9 cellular contexts compared by ENCODE assay signal in genomic region chr4:155639674-155640529, GRCh38.
A peak's percentile ranks its signal among the peaks of the same experiment; 100 is the strongest.
DNase-seq lines count a peak whose midpoint lies in the region; ATAC-seq lines count a peak whose summit lies in the region.
"Had no signal": no experiment of that assay in that cellular context is flagged by ENCODE, and none has a peak within 500 bp of the region (broad histone marks: within the 10 kb centered on the region; RNA-seq: fewer than 3 reads in every experiment).

No MANE protein-coding gene starts in this region.

- peaks cover 22% of the 10 kb centered on the region for H3K4me1 Mint-ChIP-seq in activated naive CD4-positive, alpha-beta T cell treated with anti-CD3 and anti-CD28 coated beads, Interleukin-2, amount 10 ng/mL, durations not matched to agents 7 days and 5 days
- peaks cover 17% of the 10 kb centered on the region for H3K4me1 Mint-ChIP-seq in stimulated activated naive CD8-positive, alpha-beta T cell treated with anti-CD3 and anti-CD28 coated beads, Interleukin-15, amount 100 ng/mL, for 72 hours

- peaks cover 1% of the 10 kb centered on the region for H3K9me3 Mint-ChIP-seq in activated naive CD4-positive, alpha-beta T cell treated with anti-CD3 and anti-CD28 coated beads, Interleukin-2, amount 10 ng/mL, durations not matched to agents 7 days and 5 days
- no peaks in the 10 kb centered on the region for H3K9me3 Mint-ChIP-seq in stimulated activated naive CD8-positive, alpha-beta T cell treated with anti-CD3 and anti-CD28 coated beads, Interleukin-15, amount 100 ng/mL, for 72 hours

- H3K36me3 Mint-ChIP-seq in activated naive CD4-positive, alpha-beta T cell treated with anti-CD3 and anti-CD28 coated beads, Interleukin-2, amount 10 ng/mL, durations not matched to agents 7 days and 5 days: no peaks in the 10 kb centered on the region

- ATAC-seq in HG02938 (IDR thresholded peaks at IDR 0.05; ENCODE audit: unreplicated experiment): peak; percentile 85
- peak; percentile 69 for ATAC-seq in stimulated activated naive CD8-positive, alpha-beta T cell treated with anti-CD3 and anti-CD28 coated beads, Interleukin-15, amount 100 ng/mL, for 72 hours

- H3K27ac Mint-ChIP-seq in activated naive CD4-positive, alpha-beta T cell treated with anti-CD3 and anti-CD28 coated beads, Interleukin-2, amount 10 ng/mL, durations not matched to agents 7 days and 5 days: peak overlapping the region; percentile 56
- no peak overlapping the region for H3K27ac Mint-ChIP-seq in stimulated activated naive CD8-positive, alpha-beta T cell treated with anti-CD3 and anti-CD28 coated beads, Interleukin-15, amount 100 ng/mL, for 72 hours

- no peak overlapping the region for H3K4me3 Mint-ChIP-seq in activated naive CD4-positive, alpha-beta T cell treated with anti-CD3 and anti-CD28 coated beads, Interleukin-2, amount 10 ng/mL, durations not matched to agents 7 days and 5 days
- H3K4me3 Mint-ChIP-seq in stimulated activated naive CD8-positive, alpha-beta T cell treated with anti-CD3 and anti-CD28 coated beads, Interleukin-15, amount 100 ng/mL, for 72 hours: peak overlapping the region; percentile 1 to 14

- no peaks in the 10 kb centered on the region for H3K9me3 ChIP-seq in SK-N-MC (ENCODE audit: low read depth, low read length)

- 0 out of 2 replicates have a peak overlapping the region, but pooled peaks have one; percentile 8 for H3K4me3 ChIP-seq in SK-N-MC

- H3K27me3 Mint-ChIP-seq in activated naive CD4-positive, alpha-beta T cell treated with anti-CD3 and anti-CD28 coated beads, Interleukin-2, amount 10 ng/mL, durations not matched to agents 7 days and 5 days: no peaks in the 10 kb centered on the region
- peaks cover 13% of the 10 kb centered on the region for H3K27me3 Mint-ChIP-seq in stimulated activated naive CD8-positive, alpha-beta T cell treated with anti-CD3 and anti-CD28 coated beads, Interleukin-15, amount 100 ng/mL, for 72 hours

- H3K36me3 ChIP-seq in SK-N-MC (ENCODE audit: insufficient read depth, low read length): no peaks in the 10 kb centered on the region

- peak; percentile 26 for DNase-seq in activated naive CD4-positive, alpha-beta T cell treated with anti-CD3 and anti-CD28 coated beads, Interleukin-2, amount 10 ng/mL, durations not matched to agents 7 days and 5 days
- no peak for DNase-seq in activated naive CD4-positive, alpha-beta T cell (lab: John Stamatoyannopoulos, UW)
- DNase-seq in SK-N-MC (ENCODE audit: low read depth, low spot score) (no peak), NCI-H2171 treated with DMSO at 0.1 percent for 48 hours (lab: John Stamatoyannopoulos, UW) (no peak), NCI-H128 (lab: John Stamatoyannopoulos, UW; ENCODE audit: unreplicated experiment) (no peak), NCI-H187 (lab: John Stamatoyannopoulos, UW) (no peak)
- no peak for DNase-seq in stimulated activated naive CD8-positive, alpha-beta T cell treated with anti-CD3 and anti-CD28 coated beads, Interleukin-15, amount 100 ng/mL, for 72 hours
- DNase-seq: trophoblast cell had no signal

- H3K27ac ChIP-seq in SK-N-MC: peak overlapping the region; percentile 16; the same call in 1 of the 2 replicates

- no peak overlapping the region for H3K9ac ChIP-seq in SK-N-MC (ENCODE audit: insufficient read length)

- CTCF ChIA-PET in activated naive CD4-positive, alpha-beta T cell treated with anti-CD3 and anti-CD28 coated beads, Interleukin-2, amount 10 ng/mL, durations not matched to agents 7 days and 5 days (lab: Charles Lee): no interaction called here
